Comparison of ENCODE assay signal across 1 cellular context in genomic region chr5:60820593-60821487, GRCh38.
TF ChIP-seq lines count a peak whose summit lies in the region.

No MANE protein-coding gene starts in this region.

TF ChIP-seq in K562, 482 proteins besides CTCF, POLR2A, EP300 and RAD21 (continued from another document and continues in another):
- peak in 1 of 2 experiments; percentile 27; a peak in 1 of 4 replicates for TF ChIP-seq ZNF639 (CRISPR knock-in tag; conservative IDR thresholded peaks at IDR 0.05 in 1 of 2, IDR thresholded peaks at IDR 0.05 in 1 of 2)
- TF ChIP-seq ZNF384 (IDR thresholded peaks at IDR 0.05; ENCODE audit: low read depth, low read length) = no peak
- TF ChIP-seq AFF4 (CRISPR knock-in tag; IDR thresholded peaks at IDR 0.05) = 0 out of 2 replicates have a peak, but pooled peaks have one; percentile 25
- TF ChIP-seq PHB (CRISPR knock-in tag; IDR thresholded peaks at IDR 0.05) = no peak
- TF ChIP-seq ZSCAN29 (IDR thresholded peaks at IDR 0.05) = no peak
- TF ChIP-seq NFIC (IDR thresholded peaks at IDR 0.05) = peak; percentile 70
- 0 out of 2 replicates have a peak, but pooled peaks have one; percentile 15 for TF ChIP-seq TFAP4 (CRISPR knock-in tag; IDR thresholded peaks at IDR 0.05; ENCODE audit: borderline replicate concordance)
- 0 out of 2 replicates have a peak, but pooled peaks have one; percentile 25 for TF ChIP-seq HES1 (IDR thresholded peaks at IDR 0.05; ENCODE audit: low read depth)
- no peak for TF ChIP-seq HDAC6 (IDR thresholded peaks at IDR 0.05; ENCODE audit: low read depth, low read length)
- TF ChIP-seq USF1 (CRISPR knock-in tag; IDR thresholded peaks at IDR 0.05) = no peak
- peak; percentile 65; the same call in 1 of the 2 replicates for TF ChIP-seq JUND (IDR thresholded peaks at IDR 0.05; ENCODE audit: borderline replicate concordance, low read depth, low read length)
- TF ChIP-seq JUND (tag; IDR thresholded peaks at IDR 0.05; ENCODE audit: borderline replicate concordance, low read depth, low read length) = peak; percentile 23; the same call in 2 of the 3 replicates
- TF ChIP-seq ZNF318 (IDR thresholded peaks at IDR 0.05; ENCODE audit: borderline replicate concordance in 1 of 2, low read depth in 1 of 2) = no peak
- peak in 1 of 2 experiments; percentile 73; a peak in 2 of 4 replicates for TF ChIP-seq KDM1A (IDR thresholded peaks at IDR 0.05)
- TF ChIP-seq LEF1 (IDR thresholded peaks at IDR 0.05) = peak; percentile 91
- TF ChIP-seq CCAR2 (IDR thresholded peaks at IDR 0.05; ENCODE audit: low read depth, low read length) = no peak
- no peak for TF ChIP-seq ZFX (CRISPR knock-in tag; IDR thresholded peaks at IDR 0.05)
- TF ChIP-seq SP1 (CRISPR knock-in tag; IDR thresholded peaks at IDR 0.05) = peak; percentile 35; the same call in 1 of the 2 replicates
- TF ChIP-seq MIER1 (IDR thresholded peaks at IDR 0.05; ENCODE audit: low read depth) = no peak
- peak; percentile 51; the same call in 1 of the 2 replicates for TF ChIP-seq CTBP1 (IDR thresholded peaks at IDR 0.05; ENCODE audit: borderline replicate concordance)
- TF ChIP-seq TOE1 (IDR thresholded peaks at IDR 0.05; ENCODE audit: borderline replicate concordance) = 0 out of 2 replicates have a peak, but pooled peaks have one; percentile 50
- TF ChIP-seq TOE1 (CRISPR knock-in tag; IDR thresholded peaks at IDR 0.05; ENCODE audit: borderline replicate concordance, low read depth) = no peak
- TF ChIP-seq ZZZ3 (IDR thresholded peaks at IDR 0.05) = no peak
- peak; percentile 73 for TF ChIP-seq OTX1 (CRISPR knock-in tag; IDR thresholded peaks at IDR 0.05)
- TF ChIP-seq NFXL1 (CRISPR knock-in tag; IDR thresholded peaks at IDR 0.05) = no peak
- 0 out of 2 replicates have a peak, but pooled peaks have one; percentile 26 for TF ChIP-seq ZNF197 (CRISPR knock-in tag; IDR thresholded peaks at IDR 0.05; ENCODE audit: low read depth)
- no peak for TF ChIP-seq PHF8 (IDR thresholded peaks at IDR 0.05; ENCODE audit: borderline replicate concordance, low read length)
- TF ChIP-seq FOXA1 (IDR thresholded peaks at IDR 0.05; ENCODE audit: borderline replicate concordance) = no peak
- TF ChIP-seq NBN (IDR thresholded peaks at IDR 0.05; ENCODE audit: low read depth) = peak; percentile 82; the same call in 1 of the 2 replicates
- TF ChIP-seq ETV5 (CRISPR knock-in tag; IDR thresholded peaks at IDR 0.05; ENCODE audit: low read depth) = peak; percentile 97
- peak; percentile 91 for TF ChIP-seq HBP1 (CRISPR knock-in tag; IDR thresholded peaks at IDR 0.05)
- no peak for TF ChIP-seq ELK3 (CRISPR knock-in tag; IDR thresholded peaks at IDR 0.05)
- TF ChIP-seq ZNF449 (CRISPR knock-in tag; IDR thresholded peaks at IDR 0.05) = 0 out of 2 replicates have a peak, but pooled peaks have one; percentile 53
- 0 out of 2 replicates have a peak, but pooled peaks have one; percentile 16 for TF ChIP-seq GTF2A2 (tag; IDR thresholded peaks at IDR 0.05)
- TF ChIP-seq MTA1 (IDR thresholded peaks at IDR 0.05; ENCODE audit: borderline replicate concordance) = peak; percentile 62; the same call in 1 of the 2 replicates
- TF ChIP-seq MEF2D (tag; conservative IDR thresholded peaks at IDR 0.05; ENCODE audit: low read depth) = 0 out of 2 replicates have a peak, but pooled peaks have one; percentile 28
- no peak for TF ChIP-seq CGGBP1 (CRISPR knock-in tag; IDR thresholded peaks at IDR 0.05)
- peak; percentile 83 for TF ChIP-seq GATA2 (CRISPR knock-in tag; IDR thresholded peaks at IDR 0.05)
- no peak for TF ChIP-seq ZSCAN32 (CRISPR knock-in tag; IDR thresholded peaks at IDR 0.05)
